ENCODE assay signal across 12 cellular contexts in the genomic region with DNA sequence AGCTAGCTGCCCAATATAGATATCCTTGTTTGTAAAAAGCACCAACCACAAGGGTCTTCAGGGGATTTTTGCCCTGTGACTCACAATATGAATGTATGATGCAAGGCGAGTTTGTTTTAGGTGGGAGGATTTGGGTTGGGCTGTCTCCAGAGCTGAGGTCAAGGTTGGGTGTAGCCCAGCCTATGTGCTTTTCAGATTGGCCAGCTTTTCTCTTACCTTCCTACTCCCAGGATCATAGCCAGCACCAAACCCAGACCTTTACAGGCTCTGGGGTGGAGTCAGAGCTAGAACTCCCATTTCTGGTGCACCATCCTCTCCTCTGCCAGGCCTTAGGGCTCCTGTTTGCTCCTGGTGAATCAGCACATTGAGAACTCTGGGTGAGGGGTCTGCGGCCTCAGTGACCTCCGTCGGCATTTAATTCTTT. TPM values are rescaled to one million over a fixed set of nuclear protein-coding genes. Genes with fewer than 3 reads are reported as not detected.
DNase-seq lines count a peak whose midpoint lies in the region; ATAC-seq, FAIRE-seq and TF ChIP-seq lines count a peak whose summit lies in the region.
"Had no signal": no experiment of that assay in that cellular context is flagged by ENCODE, and none has a peak within 500 bp of the region (broad histone marks: within the 10 kb centered on the region; RNA-seq: fewer than 3 reads in every experiment).

No MANE protein-coding gene starts in this region.

- H3K27ac Mint-ChIP-seq in MCF 10A (ENCODE audit: low read depth, unreplicated experiment), result peak overlapping the region; percentile 73

- H3K4me1 Mint-ChIP-seq in MCF 10A (ENCODE audit: insufficient read depth, unreplicated experiment), result peaks cover 27% of the 10 kb centered on the region

- CTCF ChIA-PET in MCF 10A (lab: Yijun Ruan, JAX), result interaction anchor here (1.0 to 2.0 kb wide), 3 partner anchors 55 to 371 kb away, joined by 3 to 4 read pairs (median 4); a partner anchor contains a TSS
- CTCF ChIA-PET in HepG2 (lab: Yijun Ruan, JAX; ENCODE audit: low intra/inter-chr PET ratio, low total read pairs), result no interaction called here

- no peaks in the 10 kb centered on the region for H3K27me3 ChIP-seq in HepG2 (ENCODE audit: control insufficient read depth in 1 of 2, insufficient read depth in 2 of 2, low read length in 2 of 2)

- H3K79me2 ChIP-seq in HepG2 (ENCODE audit: insufficient read depth, low read length), result no peaks in the 10 kb centered on the region

- 8% methylated on average over 3 of the region's 4 CpGs for WGBS in HepG2 (ENCODE audit: low lambda C conversion rate)

- ATAC-seq in HG03442 (IDR thresholded peaks at IDR 0.05; ENCODE audit: unreplicated experiment) (peak; percentile 53), HepG2 (peak; percentile 88), GM21737 (IDR thresholded peaks at IDR 0.05; ENCODE audit: unreplicated experiment) (no peak)

- no peaks in the 10 kb centered on the region for H3K9me3 ChIP-seq in HepG2 (ENCODE audit: low read length)

- peak overlapping the region; percentile 77 for H3K4me2 ChIP-seq in HepG2 (ENCODE audit: low read depth, low read length)

- no peak overlapping the region for H3K9ac ChIP-seq in HepG2 (ENCODE audit: insufficient read depth, low read depth, low read length)

- H3K4me3 Mint-ChIP-seq in MCF 10A (ENCODE audit: unreplicated experiment), result no peak overlapping the region

- BruUV-seq in MCF 10A (replicated peaks; lab: Mats Ljungman, UMichigan) (no TSS peak), HepG2 (replicated peaks; lab: Mats Ljungman, UMichigan) (no TSS peak)

- DNase-seq in AG10803 (ENCODE audit: low read depth), result peak; percentile 32
- DNase-seq in MCF 10A (ENCODE audit: unreplicated experiment), result peak; percentile 87
- peak; percentile 90 for DNase-seq in HepG2 (ENCODE audit: low spot score)
- DNase-seq in NCI-H187 (lab: John Stamatoyannopoulos, UW), result no peak
- DNase-seq in NCI-H82 treated with DMSO at 0.1 percent for 48 hours (lab: John Stamatoyannopoulos, UW; ENCODE audit: unreplicated experiment), result no peak
- no peak for DNase-seq in SW 1271 (lab: John Stamatoyannopoulos, UW)
- DNase-seq: NCI-H2171 treated with DMSO at 0.1 percent for 48 hours; nucleus accumbens; stimulated activated naive CD4-positive, alpha-beta T cell treated with Interleukin-2 at 50 U/mL for 16 hours; T-helper 2 cell had no signal

- H3K27me3 Mint-ChIP-seq in MCF 10A (ENCODE audit: insufficient read depth, unreplicated experiment), result no peaks in the 10 kb centered on the region

- in situ Hi-C loops in HepG2 (cut with HindIII; ENCODE audit: extremely low pct_ligation_motif_present, low pct_unique_long_range_greater_than_20kb), result no loop called here

- H4K20me1 ChIP-seq in HepG2 (ENCODE audit: insufficient read depth, low read length), result no peaks in the 10 kb centered on the region

- no peak for TF ChIP-seq CTCF in AG10803 (conservative IDR thresholded peaks at IDR 0.05; ENCODE audit: low read length)
- no peak for TF ChIP-seq CTCF in MCF 10A (IDR thresholded peaks at IDR 0.05; ENCODE audit: unreplicated experiment)
- TF ChIP-seq CTCF in HepG2 (CRISPR knock-in tag; IDR thresholded peaks at IDR 0.05), result no peak

- H3K27ac ChIP-seq in HepG2 (ENCODE audit: extremely low read length, insufficient read depth, low read length), result peak overlapping the region; percentile 8

- no peak for TF ChIP-seq RAD21 in HepG2 (CRISPR knock-in tag; IDR thresholded peaks at IDR 0.05)

- H3K36me3 ChIP-seq in HepG2 (replicated peaks in 1 of 2; ENCODE audit: control insufficient read depth in 1 of 2, insufficient read depth in 2 of 2, low read length in 2 of 2), result no peaks in the 10 kb centered on the region

- H3K4me1 ChIP-seq in HepG2 (ENCODE audit: insufficient read depth, low read length), result peaks cover 60% of the 10 kb centered on the region

- H3K36me3 Mint-ChIP-seq in MCF 10A (ENCODE audit: insufficient read depth, unreplicated experiment), result no peaks in the 10 kb centered on the region

- TF ChIP-seq EP300 in HepG2 (IDR thresholded peaks at IDR 0.05; ENCODE audit: low read depth in 2 of 2, low read length in 2 of 2), result peak in 1 of 2 experiments; percentile 85; a peak in 2 of 4 replicates
- peak; percentile 83 for TF ChIP-seq EP300 in HepG2 (CRISPR knock-in tag; IDR thresholded peaks at IDR 0.05; ENCODE audit: borderline replicate concordance)

- POLR2A ChIA-PET in MCF 10A (lab: Yijun Ruan, JAX) (interaction anchor here (0.9 kb wide), 1 partner anchor 86 kb away, joined by 5 read pairs; a partner anchor contains a TSS), HepG2 (lab: Yijun Ruan, JAX) (interaction anchor here (0.8 to 4.6 kb wide), 12 partner anchors 11 to 620 kb away, joined by 3 to 65 read pairs (median 5); a partner anchor contains a TSS)

- H3K4me3 ChIP-seq in AG10803 (ENCODE audit: low read length) (no peak overlapping the region), HepG2 (replicated peaks in 1 of 3; ENCODE audit: insufficient read depth in 1 of 3, low read depth in 2 of 3, low read length in 3 of 3) (peak overlapping the region in 1 of 3 experiments; percentile 20; a peak in 2 of 6 replicates)

- peak; percentile 96 for FAIRE-seq in HepG2 (lab: Jason Lieb, UNC)

- intact Hi-C loops in MCF 10A (cut with micrococcal nuclease), result no loop called here
- intact Hi-C loops in HepG2 (cut with micrococcal nuclease; ENCODE audit: unreplicated experiment), result no loop called here

- TF ChIP-seq POLR2A in HepG2 (IDR thresholded peaks at IDR 0.05; ENCODE audit: insufficient read depth in 1 of 2, low read depth in 2 of 2, low read length in 2 of 2), result 0 out of 4 replicates have a peak, but pooled peaks of 1 of the 2 experiments have one; percentile 15

- no peaks in the 10 kb centered on the region for H3K9me3 Mint-ChIP-seq in MCF 10A (ENCODE audit: unreplicated experiment)

- H2AFZ ChIP-seq in HepG2 (ENCODE audit: low read length), result no peak overlapping the region

TF ChIP-seq in HepG2, 621 proteins besides CTCF, POLR2A, EP300 and RAD21 (continues in another document):
- TF ChIP-seq, protein P1, sequence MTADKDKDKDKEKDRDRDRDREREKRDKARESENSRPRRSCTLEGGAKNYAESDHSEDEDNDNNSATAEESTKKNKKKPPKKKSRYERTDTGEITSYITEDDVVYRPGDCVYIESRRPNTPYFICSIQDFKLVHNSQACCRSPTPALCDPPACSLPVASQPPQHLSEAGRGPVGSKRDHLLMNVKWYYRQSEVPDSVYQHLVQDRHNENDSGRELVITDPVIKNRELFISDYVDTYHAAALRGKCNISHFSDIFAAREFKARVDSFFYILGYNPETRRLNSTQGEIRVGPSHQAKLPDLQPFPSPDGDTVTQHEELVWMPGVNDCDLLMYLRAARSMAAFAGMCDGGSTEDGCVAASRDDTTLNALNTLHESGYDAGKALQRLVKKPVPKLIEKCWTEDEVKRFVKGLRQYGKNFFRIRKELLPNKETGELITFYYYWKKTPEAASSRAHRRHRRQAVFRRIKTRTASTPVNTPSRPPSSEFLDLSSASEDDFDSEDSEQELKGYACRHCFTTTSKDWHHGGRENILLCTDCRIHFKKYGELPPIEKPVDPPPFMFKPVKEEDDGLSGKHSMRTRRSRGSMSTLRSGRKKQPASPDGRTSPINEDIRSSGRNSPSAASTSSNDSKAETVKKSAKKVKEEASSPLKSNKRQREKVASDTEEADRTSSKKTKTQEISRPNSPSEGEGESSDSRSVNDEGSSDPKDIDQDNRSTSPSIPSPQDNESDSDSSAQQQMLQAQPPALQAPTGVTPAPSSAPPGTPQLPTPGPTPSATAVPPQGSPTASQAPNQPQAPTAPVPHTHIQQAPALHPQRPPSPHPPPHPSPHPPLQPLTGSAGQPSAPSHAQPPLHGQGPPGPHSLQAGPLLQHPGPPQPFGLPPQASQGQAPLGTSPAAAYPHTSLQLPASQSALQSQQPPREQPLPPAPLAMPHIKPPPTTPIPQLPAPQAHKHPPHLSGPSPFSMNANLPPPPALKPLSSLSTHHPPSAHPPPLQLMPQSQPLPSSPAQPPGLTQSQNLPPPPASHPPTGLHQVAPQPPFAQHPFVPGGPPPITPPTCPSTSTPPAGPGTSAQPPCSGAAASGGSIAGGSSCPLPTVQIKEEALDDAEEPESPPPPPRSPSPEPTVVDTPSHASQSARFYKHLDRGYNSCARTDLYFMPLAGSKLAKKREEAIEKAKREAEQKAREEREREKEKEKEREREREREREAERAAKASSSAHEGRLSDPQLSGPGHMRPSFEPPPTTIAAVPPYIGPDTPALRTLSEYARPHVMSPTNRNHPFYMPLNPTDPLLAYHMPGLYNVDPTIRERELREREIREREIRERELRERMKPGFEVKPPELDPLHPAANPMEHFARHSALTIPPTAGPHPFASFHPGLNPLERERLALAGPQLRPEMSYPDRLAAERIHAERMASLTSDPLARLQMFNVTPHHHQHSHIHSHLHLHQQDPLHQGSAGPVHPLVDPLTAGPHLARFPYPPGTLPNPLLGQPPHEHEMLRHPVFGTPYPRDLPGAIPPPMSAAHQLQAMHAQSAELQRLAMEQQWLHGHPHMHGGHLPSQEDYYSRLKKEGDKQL (CRISPR knock-in tag; IDR thresholded peaks at IDR 0.05; ENCODE audit: low read depth), result 0 out of 2 replicates have a peak, but pooled peaks have one; percentile 49

RNA-seq across cellular contexts. Expression of a gene that starts 55.6 kb away (rescaled TPM):
- 21.1 and 21.3 TPM in 2 replicates for total RNA-seq in MCF 10A (2022)
- 28.1 and 29.9 TPM in 2 replicates for total RNA-seq in HepG2 (2016; rRNA removed; fragmentation: Illumina TruSeq; extraction: Trizol)
- total RNA-seq in HepG2 (2016; cell fraction: cytosol; rRNA removed; fragmentation: Illumina TruSeq; extraction: Trizol; ENCODE audit: low read depth), result 29.4 and 34.7 TPM in 2 replicates
- 28.9 and 30.1 TPM in 2 replicates for total RNA-seq in HepG2 (2016; cell fraction: insoluble cytoplasmic fraction; rRNA removed; fragmentation: Illumina TruSeq; extraction: Trizol)
- total RNA-seq in HepG2 (2016; cell fraction: membrane; rRNA removed; fragmentation: Illumina TruSeq; extraction: Trizol), result 10.9 and 11.8 TPM in 2 replicates
- 15.5 and 16.1 TPM in 2 replicates for total RNA-seq in HepG2 (2016; cell fraction: nucleus; rRNA removed; fragmentation: Illumina TruSeq; extraction: Trizol)
- polyA plus RNA-seq in HepG2 (2011; rRNA removed), result 8.0 and 8.7 TPM in 2 replicates
- 4.2 and 5.6 TPM in 2 replicates for polyA plus RNA-seq in HepG2 (2011; cell fraction: cytosol; rRNA removed)
- 1.9 and 2.6 TPM in 2 replicates for polyA plus RNA-seq in HepG2 (2011; cell fraction: nucleus; rRNA removed)
- 17.1 and 18.2 TPM in 2 replicates for polyA plus RNA-seq in HepG2 (2012)
- 1.9 and 2.3 TPM in 2 replicates for polyA plus RNA-seq in HepG2 (2016; cell fraction: cytosol; fragmentation: Illumina TruSeq; extraction: Trizol; ENCODE audit: low read depth)
- 30.1 and 43.8 TPM in 2 replicates for polyA plus RNA-seq in HepG2 (2016; cell fraction: insoluble cytoplasmic fraction; fragmentation: Illumina TruSeq; extraction: Trizol; ENCODE audit: low read depth)
- polyA plus RNA-seq in HepG2 (2016; cell fraction: membrane; fragmentation: Illumina TruSeq; extraction: Trizol; ENCODE audit: low read depth), result 4.8 and 5.1 TPM in 2 replicates
- polyA plus RNA-seq in HepG2 (2016; cell fraction: nucleus; fragmentation: Illumina TruSeq; extraction: Trizol; ENCODE audit: insufficient read depth, low read depth), result 18.2 and 22.7 TPM in 2 replicates
- 8.9 and 19.6 TPM in 2 replicates for polyA minus RNA-seq in HepG2 (2011; rRNA and poly(A)+ RNA removed; ENCODE audit: low replicate concordance)
- polyA minus RNA-seq in HepG2 (2011; cell fraction: cytosol; rRNA and poly(A)+ RNA removed), result 5.8 and 12.5 TPM in 2 replicates
- polyA minus RNA-seq in HepG2 (2011; cell fraction: nucleus; rRNA and poly(A)+ RNA removed), result 25.2 and 29.7 TPM in 2 replicates

Comparison
In these comparisons a context has a peak if more than half of its experiments do, and no peak if none do; other contexts are left out.
1. DNase-seq: peak in AG10803 (single experiment), MCF 10A (single experiment) and HepG2 (single experiment); none in NCI-H187 (0 of 2), NCI-H82 treated with DMSO at 0.1 percent for 48 hours (single experiment) and SW 1271 (0 of 2).